Comparison of ENCODE assay signal across 14 cellular contexts in the genomic region with DNA sequence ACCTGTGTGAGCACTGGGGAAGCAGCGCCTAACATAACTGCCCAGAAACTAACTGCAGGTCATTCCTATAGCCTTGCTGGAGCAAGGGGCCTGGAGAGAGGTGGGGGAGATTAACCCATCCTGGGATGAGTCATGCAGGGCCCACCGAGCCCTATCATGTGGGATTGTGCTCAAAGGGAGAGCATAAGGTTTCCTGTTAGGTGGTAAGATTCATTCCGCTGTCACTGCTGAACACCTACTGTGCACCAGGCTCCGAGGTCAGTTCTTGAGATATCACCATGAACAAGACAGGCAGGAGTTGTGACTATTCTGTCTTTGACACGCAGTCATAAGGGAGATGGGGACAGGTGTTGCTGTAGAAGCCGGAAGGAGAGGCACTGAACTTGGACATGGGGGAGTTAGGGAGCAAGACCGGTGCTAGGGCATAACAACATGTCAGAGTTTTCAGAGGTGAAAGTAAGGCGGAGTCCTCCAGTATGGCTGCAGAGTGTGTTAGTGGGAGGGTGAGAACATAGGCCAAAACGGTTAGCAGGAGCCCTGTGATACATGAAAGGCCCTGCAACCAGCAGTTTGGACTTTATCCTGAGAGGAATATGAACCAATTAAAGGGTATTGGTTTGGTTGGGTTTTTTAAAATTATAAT. TPM values are rescaled to one million over a fixed set of nuclear protein-coding genes. Genes with fewer than 3 reads are reported as not detected.
DNase-seq lines count a peak whose midpoint lies in the region; ATAC-seq and TF ChIP-seq lines count a peak whose summit lies in the region.
"Had no signal": no experiment of that assay in that cellular context is flagged by ENCODE, and none has a peak within 500 bp of the region (broad histone marks: within the 10 kb centered on the region; RNA-seq: fewer than 3 reads in every experiment).

No MANE protein-coding gene starts in this region.

- H3K27ac ChIP-seq in CD8-positive, alpha-beta T cell (ENCODE audit: low read depth, low read length) = no peak overlapping the region
- no peak overlapping the region for H3K27ac ChIP-seq in vagina
- H3K27ac ChIP-seq: right atrium auricular region had no signal

- H3K4me3 Mint-ChIP-seq in CD8-positive, alpha-beta T cell = peak overlapping the region; percentile 99
- H3K4me3 Mint-ChIP-seq in IgD-negative memory B cell (peak overlapping the region in 3 of 4 donors; percentile 62 to 100 (median 82)), mesothelial cell of epicardium (peak overlapping the region; percentile 99)
- peak overlapping the region; percentile 98 for H3K4me3 Mint-ChIP-seq in activated naive CD8-positive, alpha-beta T cell treated with anti-CD3 and anti-CD28 coated beads, Interleukin-2, amount 10 ng/mL, durations not matched to agents 7 days and 5 days

- H3K9me3 Mint-ChIP-seq in CD8-positive, alpha-beta T cell = no peaks in the 10 kb centered on the region
- H3K9me3 Mint-ChIP-seq in IgD-negative memory B cell (no peaks in the 10 kb centered on the region), mesothelial cell of epicardium (no peaks in the 10 kb centered on the region)
- H3K9me3 Mint-ChIP-seq in activated naive CD8-positive, alpha-beta T cell treated with anti-CD3 and anti-CD28 coated beads, Interleukin-2, amount 10 ng/mL, durations not matched to agents 7 days and 5 days = no peaks in the 10 kb centered on the region

- H3K27me3 Mint-ChIP-seq in CD8-positive, alpha-beta T cell (ENCODE audit: low read depth) = no peaks in the 10 kb centered on the region
- no peaks in the 10 kb centered on the region for H3K27me3 Mint-ChIP-seq in IgD-negative memory B cell
- no peaks in the 10 kb centered on the region for H3K27me3 Mint-ChIP-seq in activated naive CD8-positive, alpha-beta T cell treated with anti-CD3 and anti-CD28 coated beads, Interleukin-2, amount 10 ng/mL, durations not matched to agents 7 days and 5 days
- no peaks in the 10 kb centered on the region for H3K27me3 Mint-ChIP-seq in mesothelial cell of epicardium (ENCODE audit: low read depth)

- peaks cover 54% of the 10 kb centered on the region for H3K4me1 ChIP-seq in CD8-positive, alpha-beta T cell (ENCODE audit: insufficient read depth, low read length)
- peaks cover 38% of the 10 kb centered on the region for H3K4me1 ChIP-seq in vagina

- TF ChIP-seq POLR2A in vagina (IDR thresholded peaks at IDR 0.05) = no peak

- POLR2A ChIA-PET in CD8-positive, alpha-beta T cell (lab: Charles Lee) = interaction anchor here (4.0 kb wide), 1 partner anchor 22 kb away, joined by 31 read pairs; the partner anchor contains the start of gene RPSA
- POLR2A ChIA-PET in activated naive CD8-positive, alpha-beta T cell treated with anti-CD3 and anti-CD28 coated beads, Interleukin-2, amount 10 ng/mL, durations not matched to agents 7 days and 5 days (lab: Charles Lee) = interaction anchor here (1.4 to 2.1 kb wide), 2 partner anchors 21 kb away, joined by 5 to 42 read pairs; partner anchors contain the start of gene RPSA

- no peaks in the 10 kb centered on the region for H3K27me3 ChIP-seq in CD8-positive, alpha-beta T cell (ENCODE audit: insufficient read depth, low read length)
- no peaks in the 10 kb centered on the region for H3K27me3 ChIP-seq in vagina
- H3K27me3 ChIP-seq: right atrium auricular region had no signal

- H3K9me3 ChIP-seq in CD8-positive, alpha-beta T cell (ENCODE audit: low read length) = no peaks in the 10 kb centered on the region
- H3K9me3 ChIP-seq in vagina = no peaks in the 10 kb centered on the region
- H3K9me3 ChIP-seq: right atrium auricular region had no signal

- peaks cover 12% of the 10 kb centered on the region for H3K36me3 ChIP-seq in CD8-positive, alpha-beta T cell (ENCODE audit: insufficient read depth, low read length)
- H3K36me3 ChIP-seq in vagina = peaks cover 0 to 9% of the 10 kb centered on the region in 2 donors

- no peak for ATAC-seq in CD8-positive, alpha-beta T cell
- ATAC-seq in activated naive CD8-positive, alpha-beta T cell treated with anti-CD3 and anti-CD28 coated beads, Interleukin-2, amount 10 ng/mL, durations not matched to agents 7 days and 5 days (ENCODE audit: low read depth) = no peak
- no peak for ATAC-seq in GM18858 (IDR thresholded peaks at IDR 0.05; ENCODE audit: unreplicated experiment)
- ATAC-seq: left colon had no signal

- H3K4me3 ChIP-seq in CD8-positive, alpha-beta T cell (ENCODE audit: low read depth, low read length) = peak overlapping the region; percentile 98
- H3K4me3 ChIP-seq in vagina = no peak overlapping the region
- H3K4me3 ChIP-seq: right atrium auricular region had no signal

- peaks cover 68% of the 10 kb centered on the region for H3K4me1 Mint-ChIP-seq in CD8-positive, alpha-beta T cell (ENCODE audit: low read depth)
- H3K4me1 Mint-ChIP-seq in IgD-negative memory B cell (peaks cover 39 to 57% (median 53%) of the 10 kb centered on the region in 3 donors), mesothelial cell of epicardium (peaks cover 24% of the 10 kb centered on the region)
- peaks cover 55% of the 10 kb centered on the region for H3K4me1 Mint-ChIP-seq in activated naive CD8-positive, alpha-beta T cell treated with anti-CD3 and anti-CD28 coated beads, Interleukin-2, amount 10 ng/mL, durations not matched to agents 7 days and 5 days

- peak overlapping the region; percentile 24 for H3K27ac Mint-ChIP-seq in CD8-positive, alpha-beta T cell
- H3K27ac Mint-ChIP-seq in IgD-negative memory B cell (peak overlapping the region in 1 of 3 donors; percentile 45), mesothelial cell of epicardium (no peak overlapping the region)
- peak overlapping the region; percentile 72 for H3K27ac Mint-ChIP-seq in activated naive CD8-positive, alpha-beta T cell treated with anti-CD3 and anti-CD28 coated beads, Interleukin-2, amount 10 ng/mL, durations not matched to agents 7 days and 5 days

- DNase-seq in CD8-positive, alpha-beta T cell = no peak
- no peak for DNase-seq in activated naive CD8-positive, alpha-beta T cell treated with anti-CD3 and anti-CD28 coated beads, Interleukin-2, amount 10 ng/mL, durations not matched to agents 7 days and 5 days
- DNase-seq in mesothelial cell of epicardium (ENCODE audit: low spot score in 2 of 2, unreplicated experiment in 2 of 2) (no peak), DMS53 treated with DMSO at 0.1 percent for 48 hours (lab: John Stamatoyannopoulos, UW; ENCODE audit: unreplicated experiment) (no peak), RKO (ENCODE audit: low spot score) (no peak), vagina (ENCODE audit: extremely low spot score in 2 of 2) (no peak)
- DNase-seq: cerebellar nuclear complex, left colon, NCI-H446, SIG-M5 had no signal

- TF ChIP-seq CTCF in CD8-positive, alpha-beta T cell (IDR thresholded peaks at IDR 0.05) = no peak
- TF ChIP-seq CTCF in mesothelial cell of epicardium (IDR thresholded peaks at IDR 0.05; ENCODE audit: unreplicated experiment) (no peak), vagina (IDR thresholded peaks at IDR 0.05) (no peak)

- CTCF ChIA-PET in CD8-positive, alpha-beta T cell (lab: Charles Lee) = interaction anchor here (1.5 kb wide), 1 partner anchor 21 kb away, joined by 6 read pairs; the partner anchor contains the start of gene RPSA

- intact Hi-C loops in CD8-positive, alpha-beta T cell (cut with DNase I, micrococcal nuclease) = loop anchor here in 1 of 2 experiments (2.0 to 10.0 kb wide), 3 partner anchors 891 to 1139 kb away; partner anchors contain the start of genes EXOG and ZNF621
- intact Hi-C loops in vagina (cut with DNase I) = no loop called here

- H3K36me3 Mint-ChIP-seq in CD8-positive, alpha-beta T cell = peaks cover 19% of the 10 kb centered on the region
- H3K36me3 Mint-ChIP-seq in IgD-negative memory B cell (no peaks in the 10 kb centered on the region), mesothelial cell of epicardium (peaks cover 2% of the 10 kb centered on the region)
- H3K36me3 Mint-ChIP-seq in activated naive CD8-positive, alpha-beta T cell treated with anti-CD3 and anti-CD28 coated beads, Interleukin-2, amount 10 ng/mL, durations not matched to agents 7 days and 5 days = peaks cover 25% of the 10 kb centered on the region

RNA-seq across cellular contexts. Expression of gene SLC25A38, which starts 2.4 kb away (rescaled TPM):
- 10 to 100 TPM; 64.0 to 65.1 TPM for total RNA-seq in CD8-positive, alpha-beta T cell
- 50.7 TPM for polyA plus RNA-seq in IgD-negative memory B cell
- 10 to 100 TPM; 46.0 to 46.1 TPM for total RNA-seq in activated naive CD8-positive, alpha-beta T cell treated with anti-CD3 and anti-CD28 coated beads, Interleukin-2, amount 10 ng/mL, durations not matched to agents 7 days and 5 days
- total RNA-seq in mesothelial cell of epicardium (25.6 to 28.4 TPM (median 28.1 TPM) in 3 replicates), vagina (20.6 TPM)

RNA-seq across cellular contexts. Expression of gene RPSA, which starts 20.9 kb away (rescaled TPM):
- 1,000 to 10,000 TPM; 1,951 to 2,020 TPM for total RNA-seq in CD8-positive, alpha-beta T cell
- polyA plus RNA-seq in IgD-negative memory B cell = 1,214 TPM
- 1,000 to 10,000 TPM; 1,282 to 1,296 TPM for total RNA-seq in activated naive CD8-positive, alpha-beta T cell treated with anti-CD3 and anti-CD28 coated beads, Interleukin-2, amount 10 ng/mL, durations not matched to agents 7 days and 5 days
- total RNA-seq in mesothelial cell of epicardium (1,061 to 1,093 TPM (median 1,080 TPM) in 3 replicates), vagina (1,049 TPM)

RNA-seq across cellular contexts. Expression of gene CCR8, which starts 56.1 kb away (rescaled TPM):
- total RNA-seq in CD8-positive, alpha-beta T cell = under 1 TPM in 1 of 2 experiments, not detected in 1; 0.61 TPM
- not detected for polyA plus RNA-seq in IgD-negative memory B cell
- total RNA-seq in activated naive CD8-positive, alpha-beta T cell treated with anti-CD3 and anti-CD28 coated beads, Interleukin-2, amount 10 ng/mL, durations not matched to agents 7 days and 5 days = 1 to 10 TPM; 1.1 to 1.2 TPM
- total RNA-seq in mesothelial cell of epicardium (not detected in 3 replicates), vagina (not detected)
- total RNA-seq: left colon, M059J, right atrium auricular region had no signal
